1 cellular context compared by ENCODE assay signal in genomic region chr17:38853292-38854219, GRCh38.
TF ChIP-seq lines count a peak whose summit lies in the region.

Gene RPL23 (minus strand): TSS chr17:38853721. CDS start chr17:38853710, 11 bp downstream.

TF ChIP-seq in HepG2, 621 proteins besides CTCF, POLR2A, EP300 and RAD21 (continued from another document and continues in another):
- peak; percentile 89 for TF ChIP-seq HMGXB3 (CRISPR knock-in tag; IDR thresholded peaks at IDR 0.05; ENCODE audit: borderline replicate concordance)
- TF ChIP-seq STAG1 (CRISPR knock-in tag; IDR thresholded peaks at IDR 0.05), result peak; percentile 24; the same call in 1 of the 2 replicates
- TF ChIP-seq PREB (CRISPR knock-in tag; IDR thresholded peaks at IDR 0.05), result 0 out of 2 replicates have a peak, but pooled peaks have one; percentile 63
- no peak for TF ChIP-seq HNF4G (IDR thresholded peaks at IDR 0.05; ENCODE audit: borderline replicate concordance, low read depth, low read length)
- no peak; the same call in 1 of the 2 replicates for TF ChIP-seq HNF4G (CRISPR knock-in tag; IDR thresholded peaks at IDR 0.05; ENCODE audit: borderline replicate concordance, low read depth)
- no peak for TF ChIP-seq DNMT1 (CRISPR knock-in tag; IDR thresholded peaks at IDR 0.05)
- TF ChIP-seq MED8 (CRISPR knock-in tag; IDR thresholded peaks at IDR 0.05; ENCODE audit: insufficient replicate concordance), result peak; percentile 90
- peak; percentile 78; the same call in 1 of the 2 replicates for TF ChIP-seq PRDM15 (CRISPR knock-in tag; IDR thresholded peaks at IDR 0.05)
- no peak; the same call in none of the 2 replicates for TF ChIP-seq ZNF160 (CRISPR knock-in tag; IDR thresholded peaks at IDR 0.05)
- TF ChIP-seq ZNF354B (CRISPR knock-in tag; IDR thresholded peaks at IDR 0.05), result peak; percentile 97
- TF ChIP-seq IKZF4 (CRISPR knock-in tag; IDR thresholded peaks at IDR 0.05; ENCODE audit: borderline replicate concordance, low read depth, not compliant biosample characterization), result peak; percentile 97
- TF ChIP-seq ZNF383 (CRISPR knock-in tag; IDR thresholded peaks at IDR 0.05; ENCODE audit: borderline replicate concordance), result peak; percentile 97; the same call in 1 of the 2 replicates
- no peak for TF ChIP-seq THAP7 (CRISPR knock-in tag; IDR thresholded peaks at IDR 0.05)
- TF ChIP-seq NCOR1 (IDR thresholded peaks at IDR 0.05; ENCODE audit: borderline replicate concordance, low read length), result peak; percentile 72; the same call in 1 of the 2 replicates
- peak; percentile 43 for TF ChIP-seq ZBTB46 (CRISPR knock-in tag; IDR thresholded peaks at IDR 0.05; ENCODE audit: borderline replicate concordance)
- peak; percentile 87; the same call in 1 of the 2 replicates for TF ChIP-seq ZSCAN31 (CRISPR knock-in tag; IDR thresholded peaks at IDR 0.05; ENCODE audit: low read depth)
- peak; percentile 95 for TF ChIP-seq TARDBP (CRISPR knock-in tag; IDR thresholded peaks at IDR 0.05)
- peak; percentile 95 for TF ChIP-seq ZFP91 (CRISPR knock-in tag; IDR thresholded peaks at IDR 0.05; ENCODE audit: borderline replicate concordance)
- peak; percentile 97 for TF ChIP-seq HNF1B (CRISPR knock-in tag; IDR thresholded peaks at IDR 0.05)
- no peak; the same call in 1 of the 2 replicates for TF ChIP-seq KIAA2018 (CRISPR knock-in tag; IDR thresholded peaks at IDR 0.05; ENCODE audit: borderline replicate concordance)
- TF ChIP-seq ZNF362 (CRISPR knock-in tag; IDR thresholded peaks at IDR 0.05; ENCODE audit: borderline replicate concordance), result peak; percentile 95
- no peak for TF ChIP-seq ZNF329 (CRISPR knock-in tag; IDR thresholded peaks at IDR 0.05; ENCODE audit: low read depth)
- TF ChIP-seq ZNF605 (CRISPR knock-in tag; IDR thresholded peaks at IDR 0.05), result peak; percentile 91
- TF ChIP-seq NR2C2 (CRISPR knock-in tag; IDR thresholded peaks at IDR 0.05; ENCODE audit: borderline replicate concordance), result peak; percentile 97
- no peak for TF ChIP-seq SMARCE1 (IDR thresholded peaks at IDR 0.05; ENCODE audit: borderline replicate concordance)
